In genomic region chr3:182215881-182216280, GRCh38 we compare ENCODE assay signal across 20 cellular contexts.
DNase-seq lines count a peak whose midpoint lies in the region; ATAC-seq, FAIRE-seq and TF ChIP-seq lines count a peak whose summit lies in the region.
"Had no signal": no experiment of that assay in that cellular context is flagged by ENCODE, and none has a peak within 500 bp of the region (broad histone marks: within the 10 kb centered on the region; RNA-seq: fewer than 3 reads in every experiment).

No MANE protein-coding gene starts in this region.

- POLR2A ChIA-PET in HepG2 (lab: Yijun Ruan, JAX), result no interaction called here
- POLR2A ChIA-PET in HEK293 (lab: Yijun Ruan, JAX), result no interaction called here

- no peak overlapping the region for H2AFZ ChIP-seq in HepG2 (ENCODE audit: low read length)

- DNase-seq in HepG2 (ENCODE audit: low spot score) (no peak), right lobe of liver (no peak), NCI-H69 (lab: John Stamatoyannopoulos, UW) (peak; percentile 73), D721Med (ENCODE audit: insufficient read length, low spot score) (no peak)
- DNase-seq: 8988T; AML-193; C1 segment of cervical spinal cord; CD4-positive, alpha-beta memory T cell; CD4-positive, CD25-positive, alpha-beta regulatory T cell; CD8-positive, alpha-beta memory T cell; COR-L47; DMS79 treated with DMSO at 0.1 percent for 48 hours; GF-D8 had no signal

- TF ChIP-seq EP300 in HepG2 (IDR thresholded peaks at IDR 0.05; ENCODE audit: low read depth in 2 of 2, low read length in 2 of 2) (no peak), HepG2 (CRISPR knock-in tag; IDR thresholded peaks at IDR 0.05; ENCODE audit: borderline replicate concordance) (no peak)

- in situ Hi-C loops in HepG2 (cut with HindIII; ENCODE audit: extremely low pct_ligation_motif_present, low pct_unique_long_range_greater_than_20kb), result no loop called here

- H3K36me3 ChIP-seq in HepG2 (replicated peaks in 1 of 2; ENCODE audit: control insufficient read depth in 1 of 2, insufficient read depth in 2 of 2, low read length in 2 of 2), result no peaks in the 10 kb centered on the region
- no peaks in the 10 kb centered on the region for H3K36me3 ChIP-seq in right lobe of liver
- no peaks in the 10 kb centered on the region for H3K36me3 ChIP-seq in HEK293 (ENCODE audit: control insufficient read depth in 2 of 2, insufficient read depth in 1 of 2, low read length in 2 of 2)
- H3K36me3 ChIP-seq: BLaER1 had no signal

- H3K4me3 ChIP-seq in HepG2 (replicated peaks in 1 of 3; ENCODE audit: insufficient read depth in 1 of 3, low read depth in 2 of 3, low read length in 3 of 3) (no peak overlapping the region), right lobe of liver (no peak overlapping the region), HEK293 (ENCODE audit: low read depth, low read length) (no peak overlapping the region)
- H3K4me3 ChIP-seq: BLaER1 had no signal

- no peak for ATAC-seq in HepG2
- ATAC-seq in right lobe of liver, result no peak
- no peak for ATAC-seq in GM18502 (IDR thresholded peaks at IDR 0.05; ENCODE audit: poor library complexity, unreplicated experiment)

- no peak for FAIRE-seq in HepG2 (lab: Jason Lieb, UNC)
- FAIRE-seq in D721Med (lab: Jason Lieb, UNC), result no peak
- FAIRE-seq: A204.1, G401.6, GM12891, GM18507 had no signal

- no peak for TF ChIP-seq RAD21 in HepG2 (CRISPR knock-in tag; IDR thresholded peaks at IDR 0.05)

- no peak for TF ChIP-seq POLR2A in HepG2 (IDR thresholded peaks at IDR 0.05; ENCODE audit: insufficient read depth in 1 of 2, low read depth in 2 of 2, low read length in 2 of 2)
- TF ChIP-seq POLR2A in right lobe of liver (IDR thresholded peaks at IDR 0.05), result no peak

- no peak overlapping the region for H3K9ac ChIP-seq in HepG2 (ENCODE audit: insufficient read depth, low read depth, low read length)
- H3K9ac ChIP-seq: BLaER1 had no signal

- H3K4me2 ChIP-seq in HepG2 (ENCODE audit: low read depth, low read length), result no peak overlapping the region
- H3K4me2 ChIP-seq: BLaER1 had no signal

- H4K20me1 ChIP-seq in HepG2 (ENCODE audit: insufficient read depth, low read length), result no peaks in the 10 kb centered on the region
- H4K20me1 ChIP-seq: BLaER1 had no signal

- no peak for TF ChIP-seq CTCF in HepG2 (CRISPR knock-in tag; IDR thresholded peaks at IDR 0.05)
- TF ChIP-seq CTCF in right lobe of liver (IDR thresholded peaks at IDR 0.05), result no peak
- no peak for TF ChIP-seq CTCF in HEK293 (tag by site-specific recombination; IDR thresholded peaks at IDR 0.05)
- TF ChIP-seq CTCF in D721Med (IDR thresholded peaks at IDR 0.05; ENCODE audit: insufficient read depth, missing control alignments), result no peak

- no TSS peak for BruUV-seq in HepG2 (replicated peaks; lab: Mats Ljungman, UMichigan)

- H3K79me2 ChIP-seq in HepG2 (ENCODE audit: insufficient read depth, low read length), result no peaks in the 10 kb centered on the region

- CTCF ChIA-PET in HepG2 (lab: Yijun Ruan, JAX; ENCODE audit: low intra/inter-chr PET ratio, low total read pairs), result no interaction called here
- CTCF ChIA-PET in HEK293 (lab: Yijun Ruan, JAX), result no interaction called here

- intact Hi-C loops in HepG2 (cut with micrococcal nuclease; ENCODE audit: unreplicated experiment) (no loop called here), right lobe of liver (cut with DNase I) (no loop called here)

- no peak overlapping the region for H3K27ac ChIP-seq in HepG2 (ENCODE audit: extremely low read length, insufficient read depth, low read length)
- H3K27ac ChIP-seq in right lobe of liver, result no peak overlapping the region
- no peak overlapping the region for H3K27ac ChIP-seq in HEK293 (ENCODE audit: extremely low read depth, low read depth, low read length)
- H3K27ac ChIP-seq: BLaER1 had no signal

- no peaks in the 10 kb centered on the region for H3K27me3 ChIP-seq in HepG2 (ENCODE audit: control insufficient read depth in 1 of 2, insufficient read depth in 2 of 2, low read length in 2 of 2)
- no peaks in the 10 kb centered on the region for H3K27me3 ChIP-seq in right lobe of liver
- H3K27me3 ChIP-seq: BLaER1 had no signal

- H3K9me3 ChIP-seq in HepG2 (ENCODE audit: low read length) (no peaks in the 10 kb centered on the region), right lobe of liver (peaks cover 0 to 4% (median 0%) of the 10 kb centered on the region in 4 donors), HEK293 (ENCODE audit: control insufficient read depth, insufficient read depth, low read depth, low read length) (no peaks in the 10 kb centered on the region)
- H3K9me3 ChIP-seq: BLaER1 had no signal

- H3K4me1 ChIP-seq in HepG2 (ENCODE audit: insufficient read depth, low read length) (peaks cover 47% of the 10 kb centered on the region), right lobe of liver (no peaks in the 10 kb centered on the region), HEK293 (ENCODE audit: control insufficient read depth, insufficient read depth, low read length) (peaks cover 7% of the 10 kb centered on the region)
- H3K4me1 ChIP-seq: BLaER1 had no signal

TF ChIP-seq in HepG2, 621 proteins besides CTCF, POLR2A, EP300 and RAD21:
- peak; percentile 54 for TF ChIP-seq MAFF (IDR thresholded peaks at IDR 0.05; ENCODE audit: low read depth, low read length)
- peak; percentile 53 to 74; a peak in 3 of 4 replicates for TF ChIP-seq MAFK (conservative IDR thresholded peaks at IDR 0.05 in 1 of 2, IDR thresholded peaks at IDR 0.05 in 1 of 2; ENCODE audit: low read length in 2 of 2)
- TF ChIP-seq ZFX (CRISPR knock-in tag; IDR thresholded peaks at IDR 0.05; ENCODE audit: low read depth), result no peak

TF ChIP-seq in HEK293, 187 proteins besides CTCF, POLR2A, EP300 and RAD21:
- TF ChIP-seq ZNF501 (tag by site-specific recombination; IDR thresholded peaks at IDR 0.05) (no peak), ZNF692 (tag by site-specific recombination; IDR thresholded peaks at IDR 0.05) (no peak), ZNF214 (tag by site-specific recombination; IDR thresholded peaks at IDR 0.05; ENCODE audit: borderline replicate concordance) (no peak), ZIC2 (tag by site-specific recombination; IDR thresholded peaks at IDR 0.05) (0 out of 2 replicates have a peak, but pooled peaks have one; percentile 10)
